Comparison of ENCODE assay signal across 1 cellular context in genomic region chr19:680287-681028, GRCh38.
TF ChIP-seq lines count a peak whose summit lies in the region.

No MANE protein-coding gene starts in this region.

TF ChIP-seq in A549, 52 proteins besides CTCF, POLR2A, EP300 and RAD21 (continued from another document):
- TF ChIP-seq BCL3 (IDR thresholded peaks at IDR 0.05) (peak; percentile 60; the same call in 1 of the 3 replicates), REST (IDR thresholded peaks at IDR 0.05) (no peak), FOSB (CRISPR knock-in tag; IDR thresholded peaks at IDR 0.05) (no peak), USF2 (IDR thresholded peaks at IDR 0.05) (peak; percentile 77), PHF8 (IDR thresholded peaks at IDR 0.05; ENCODE audit: borderline replicate concordance, low read depth) (no peak), ZFP36 (IDR thresholded peaks at IDR 0.05; ENCODE audit: borderline replicate concordance, partially characterized antibody) (no peak), HES2 (IDR thresholded peaks at IDR 0.05) (no peak), NR3C1 (IDR thresholded peaks at IDR 0.05) (no peak), JUNB (IDR thresholded peaks at IDR 0.05) (no peak), RNF2 (IDR thresholded peaks at IDR 0.05; ENCODE audit: borderline replicate concordance, low read depth) (no peak), FOXS1 (CRISPR knock-in tag; IDR thresholded peaks at IDR 0.05) (no peak), EHMT2 (IDR thresholded peaks at IDR 0.05; ENCODE audit: low read depth) (no peak), RCOR1 (IDR thresholded peaks at IDR 0.05; ENCODE audit: low read depth, low read length) (no peak), ZSCAN20 (CRISPR knock-in tag; IDR thresholded peaks at IDR 0.05) (no peak), HOXA7 (CRISPR knock-in tag; IDR thresholded peaks at IDR 0.05) (no peak), HOXB5 (CRISPR knock-in tag; IDR thresholded peaks at IDR 0.05) (peak; percentile 4; the same call in 1 of the 2 replicates), RFX5 (IDR thresholded peaks at IDR 0.05) (no peak), MAZ (IDR thresholded peaks at IDR 0.05; ENCODE audit: borderline replicate concordance, low read depth, low read length) (0 out of 2 replicates have a peak, but pooled peaks have one; percentile 21), CBX8 (IDR thresholded peaks at IDR 0.05) (no peak), EHF (CRISPR knock-in tag; IDR thresholded peaks at IDR 0.05) (no peak), CEBPB (IDR thresholded peaks at IDR 0.05) (no peak), HMGXB4 (CRISPR knock-in tag; IDR thresholded peaks at IDR 0.05; ENCODE audit: borderline replicate concordance) (no peak), FOSL2 (IDR thresholded peaks at IDR 0.05) (no peak), FOSL2 (CRISPR knock-in tag; IDR thresholded peaks at IDR 0.05) (peak; percentile 45), CHD4 (IDR thresholded peaks at IDR 0.05; ENCODE audit: borderline replicate concordance) (no peak), MAFK (IDR thresholded peaks at IDR 0.05; ENCODE audit: partially characterized antibody) (no peak), PBX3 (IDR thresholded peaks at IDR 0.05) (peak; percentile 64), SMC3 (IDR thresholded peaks at IDR 0.05) (peak; percentile 41; the same call in 2 of the 3 replicates), GATA3 (IDR thresholded peaks at IDR 0.05; ENCODE audit: borderline replicate concordance) (peak; percentile 7; the same call in 1 of the 2 replicates), SREBF2 (IDR thresholded peaks at IDR 0.05) (no peak), KDM5A (IDR thresholded peaks at IDR 0.05) (no peak), ELK1 (IDR thresholded peaks at IDR 0.05; ENCODE audit: low read depth, low read length) (no peak), HDAC2 (IDR thresholded peaks at IDR 0.05) (no peak), TFCP2L1 (CRISPR knock-in tag; IDR thresholded peaks at IDR 0.05) (no peak), RARB (CRISPR knock-in tag; IDR thresholded peaks at IDR 0.05) (no peak)
